8 cellular contexts compared by ENCODE assay signal in the genomic region with DNA sequence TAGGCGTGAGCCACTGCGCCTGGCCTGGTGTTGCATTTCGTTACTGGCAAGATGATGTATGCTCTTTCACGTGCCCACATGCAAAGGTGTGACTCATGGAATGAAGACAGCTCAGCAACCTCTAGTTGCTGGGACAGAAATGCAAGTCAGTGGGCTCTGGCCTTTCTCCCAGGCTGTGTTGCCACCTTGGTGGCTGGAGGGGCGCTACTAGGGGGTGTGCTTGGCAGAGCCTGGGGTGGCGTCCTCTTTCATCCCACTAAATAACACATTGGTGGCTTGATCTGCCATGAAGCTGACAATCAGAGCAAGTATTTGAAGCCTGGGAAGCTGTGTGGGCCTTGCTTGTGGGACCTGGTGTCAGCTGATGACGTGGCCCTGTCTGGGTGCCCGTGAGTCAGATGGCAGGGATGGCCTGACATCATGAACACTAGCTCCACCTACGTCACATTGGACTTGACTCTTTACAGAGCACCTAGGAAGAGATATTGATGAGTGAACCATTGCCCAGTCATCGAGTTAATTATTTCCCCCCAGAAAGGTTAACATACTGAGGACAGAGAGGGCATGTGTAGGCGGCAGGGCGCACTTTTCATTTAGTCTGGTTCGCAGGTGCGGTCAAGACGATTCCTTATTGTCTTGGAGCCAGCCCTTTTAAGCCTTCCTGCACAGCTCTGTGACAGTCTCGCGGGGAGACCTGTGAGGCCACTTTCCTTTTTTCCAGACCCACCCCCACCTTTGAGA. TPM values are rescaled to one million over a fixed set of nuclear protein-coding genes. Genes with fewer than 3 reads are reported as not detected.
DNase-seq lines count a peak whose midpoint lies in the region; ATAC-seq and TF ChIP-seq lines count a peak whose summit lies in the region.

No MANE protein-coding gene starts in this region.

- no peak for TF ChIP-seq CTCF in epithelial cell of esophagus (IDR thresholded peaks at IDR 0.05; ENCODE audit: insufficient read depth, low read depth, low read length, missing control alignments)
- TF ChIP-seq CTCF in GM13976 (IDR thresholded peaks at IDR 0.05; ENCODE audit: borderline replicate concordance, control extremely low read depth, extremely low read depth, insufficient read depth, missing control alignments): no peak

- peaks cover 7% of the 10 kb centered on the region for H3K4me1 ChIP-seq in GM23248 (ENCODE audit: insufficient read depth)

- H3K4me3 Mint-ChIP-seq in T-helper 17 cell: peak overlapping the region; percentile 87

- no peaks in the 10 kb centered on the region for H3F3A ChIP-seq in GM23248 (ENCODE audit: insufficient read depth)

- in situ Hi-C loops in GM23248 (cut with MboI): loop anchor here (10.0 kb wide), 2 partner anchors 579 to 859 kb away; no protein-coding TSS in a partner anchor
- in situ Hi-C loops in GM13976 (cut with MboI; ENCODE audit: low sequenced_read_pairs, unreplicated experiment): loop anchor here (10.0 to 25.0 kb wide), 2 partner anchors 257 to 869 kb away; no protein-coding TSS in a partner anchor

- no peaks in the 10 kb centered on the region for H3K36me3 Mint-ChIP-seq in T-helper 17 cell (ENCODE audit: low read depth)

- H3K4me2 ChIP-seq in GM23248 (ENCODE audit: unreplicated experiment): peak overlapping the region; percentile 70

- peak overlapping the region; percentile 90 for H3K27ac Mint-ChIP-seq in T-helper 17 cell

- 53 to 60% methylated on average over 17 of the region's 17 CpGs for WGBS in GM23248 (ENCODE audit: low coverage in 1 of 2, low lambda C conversion rate in 2 of 2, missing lambda C conversion rate in 2 of 2), 2 experiments

- no peaks in the 10 kb centered on the region for H3K79me2 ChIP-seq in GM23248 (ENCODE audit: insufficient read depth)

- H3K27ac ChIP-seq in GM23248: peak overlapping the region; percentile 67

- H3K9ac ChIP-seq in GM23248: peak overlapping the region; percentile 37; the same call in 1 of the 2 replicates

- ATAC-seq in T-helper 17 cell: no peak

- H3K4me1 Mint-ChIP-seq in T-helper 17 cell: peaks cover 36% of the 10 kb centered on the region

- no peaks in the 10 kb centered on the region for H4K20me1 ChIP-seq in GM23248 (ENCODE audit: insufficient read depth)

- H3K4me3 ChIP-seq in GM23248: peak overlapping the region; percentile 55
- H3K4me3 ChIP-seq in epithelial cell of esophagus (ENCODE audit: low read length): no peak overlapping the region

- H3K27me3 Mint-ChIP-seq in T-helper 17 cell: no peaks in the 10 kb centered on the region

- H3K9me3 ChIP-seq in GM23248 (ENCODE audit: low read depth) (no peaks in the 10 kb centered on the region), T-helper 17 cell (ENCODE audit: control insufficient read depth, low read length, poor library complexity, severe bottlenecking) (no peaks in the 10 kb centered on the region)

- H2AFZ ChIP-seq in GM23248: peak overlapping the region; percentile 79

- H3K36me3 ChIP-seq in GM23248 (ENCODE audit: low read depth): no peaks in the 10 kb centered on the region

- H3K27me3 ChIP-seq in GM23248 (replicated peaks; ENCODE audit: insufficient read depth): no peaks in the 10 kb centered on the region

- H3K9me2 ChIP-seq in GM23248 (ENCODE audit: insufficient read depth): no peaks in the 10 kb centered on the region

- DNase-seq in GM23248 (peak; percentile 89), T-helper 17 cell (no peak), epithelial cell of esophagus (ENCODE audit: low read depth) (peak; percentile 91), SIG-M5 treated with dmso at 0.1 percent for 504 hours (lab: John Stamatoyannopoulos, UW; ENCODE audit: unreplicated experiment) (no peak), NCI-H748 (lab: John Stamatoyannopoulos, UW; ENCODE audit: unreplicated experiment) (no peak), GM13976 (ENCODE audit: low spot score) (no peak), HuH-7 (ENCODE audit: low spot score) (no peak)
- peak; percentile 43 to 44 for DNase-seq in stimulated activated CD4-positive, alpha-beta T cell treated with anti-CD3 and anti-CD28 coated beads, Interleukin-15, amount 100 ng/mL, for 48 hours (ENCODE audit: low read depth in 2 of 2)

RNA-seq across cellular contexts. Expression of a gene that starts 49.0 kb away (rescaled TPM):
- 0.38 and 0.86 TPM in 2 replicates for total RNA-seq in GM23248 (2014; rRNA removed; shearing (Covaris generic))
- 1.6 and 1.7 TPM in 2 replicates for polyA plus RNA-seq in GM23248 (2016; fragmentation: Nextera tagmentation; extraction: Ambion mirVana)
- total RNA-seq in T-helper 17 cell: 10 to 100 TPM; 12.8 to 14.5 TPM

Comparison
In these comparisons a context has a peak if more than half of its experiments do, and no peak if none do; other contexts are left out.
1. DNase-seq: peak in GM23248 (single experiment), epithelial cell of esophagus (single experiment) and stimulated activated CD4-positive, alpha-beta T cell treated with anti-CD3 and anti-CD28 coated beads, Interleukin-15, amount 100 ng/mL, for 48 hours (2 of 2); none in T-helper 17 cell (0 of 3), SIG-M5 treated with dmso at 0.1 percent for 504 hours (single experiment), NCI-H748 (single experiment), GM13976 (single experiment) and HuH-7 (single experiment).